Comparison of ENCODE assay signal across 13 cellular contexts in genomic region chr7:65475040-65475726, GRCh38.
A peak's percentile ranks its signal among the peaks of the same experiment; 100 is the strongest.
DNase-seq lines count a peak whose midpoint lies in the region; ATAC-seq and TF ChIP-seq lines count a peak whose summit lies in the region.
"Had no signal": no experiment of that assay in that cellular context is flagged by ENCODE, and none has a peak within 500 bp of the region (broad histone marks: within the 10 kb centered on the region; RNA-seq: fewer than 3 reads in every experiment).

No MANE protein-coding gene starts in this region.

- H3K4me3 ChIP-seq in BLaER1: peak overlapping the region; percentile 38
- H3K4me3 ChIP-seq in hepatocyte: no peak overlapping the region
- H3K4me3 ChIP-seq: lung had no signal

- CTCF ChIA-PET in activated CD8-positive, alpha-beta T cell treated with anti-CD3 and anti-CD28 coated beads, Interleukin-2, amount 10 ng/mL, durations not matched to agents 7 days and 5 days (lab: Charles Lee): no interaction called here

- H3K27ac ChIP-seq in BLaER1 (peak overlapping the region; percentile 79), hepatocyte (no peak overlapping the region)

- peaks cover 15% of the 10 kb centered on the region for H3K9me3 Mint-ChIP-seq in activated CD8-positive, alpha-beta T cell treated with anti-CD3 and anti-CD28 coated beads, Interleukin-2, amount 10 ng/mL, durations not matched to agents 7 days and 5 days (ENCODE audit: insufficient read depth)

- WGBS in hepatocyte (ENCODE audit: low lambda C conversion rate, missing lambda C conversion rate): 94% methylated on average over 4 of the region's 4 CpGs

- H3K9me3 ChIP-seq in BLaER1 (peaks cover 45% of the 10 kb centered on the region), hepatocyte (ENCODE audit: low read depth) (no peaks in the 10 kb centered on the region)

- H3K36me3 ChIP-seq in BLaER1: 0 out of 2 replicates have a peak, but pooled peaks cover 4% of the 10 kb centered on the region
- H3K36me3 ChIP-seq in hepatocyte (replicated peaks; ENCODE audit: insufficient read depth, low read depth): no peaks in the 10 kb centered on the region

- ATAC-seq in GM18517 (IDR thresholded peaks at IDR 0.05; ENCODE audit: unreplicated experiment) (peak; percentile 16), HG03060 (IDR thresholded peaks at IDR 0.05; ENCODE audit: low read depth, unreplicated experiment) (peak; percentile 19)
- peak; percentile 19 for ATAC-seq in activated CD8-positive, alpha-beta T cell treated with anti-CD3 and anti-CD28 coated beads, Interleukin-2, amount 10 ng/mL, durations not matched to agents 7 days and 5 days

- 0 out of 2 replicates have a peak overlapping the region, but pooled peaks have one; percentile 48 for H3K9ac ChIP-seq in BLaER1

- H3K4me1 Mint-ChIP-seq in activated CD8-positive, alpha-beta T cell treated with anti-CD3 and anti-CD28 coated beads, Interleukin-2, amount 10 ng/mL, durations not matched to agents 7 days and 5 days (ENCODE audit: low read depth): peaks cover 35% of the 10 kb centered on the region

- DNase-seq in activated CD8-positive, alpha-beta T cell treated with anti-CD3 and anti-CD28 coated beads, Interleukin-2, amount 10 ng/mL, durations not matched to agents 7 days and 5 days: no peak
- DNase-seq in kidney tubule cell (ENCODE audit: low spot score): no peak
- no peak for DNase-seq in hepatocyte (ENCODE audit: low spot score)
- DNase-seq in NCI-H2196 (lab: John Stamatoyannopoulos, UW; ENCODE audit: unreplicated experiment): no peak
- DNase-seq in activated CD4-positive, CD25-positive, alpha-beta regulatory T cell treated with anti-CD3 and anti-CD28 coated beads, Interleukin-2, amount 50 U/mL, for 72 hours: no peak
- DNase-seq: AML-193, H9, hypothalamus, NCI-H2171 treated with DMSO at 0.1 percent for 48 hours had no signal

- H3K27ac Mint-ChIP-seq in activated CD8-positive, alpha-beta T cell treated with anti-CD3 and anti-CD28 coated beads, Interleukin-2, amount 10 ng/mL, durations not matched to agents 7 days and 5 days: peak overlapping the region; percentile 86

- H3K9me2 ChIP-seq in hepatocyte (replicated peaks; ENCODE audit: insufficient read depth): no peaks in the 10 kb centered on the region

- no peak for TF ChIP-seq CTCF in hepatocyte (IDR thresholded peaks at IDR 0.05; ENCODE audit: poor library complexity)

- no peaks in the 10 kb centered on the region for H4K20me1 ChIP-seq in BLaER1
- no peaks in the 10 kb centered on the region for H4K20me1 ChIP-seq in hepatocyte (ENCODE audit: insufficient read depth, poor library complexity, severe bottlenecking)

- H3K36me3 Mint-ChIP-seq in activated CD8-positive, alpha-beta T cell treated with anti-CD3 and anti-CD28 coated beads, Interleukin-2, amount 10 ng/mL, durations not matched to agents 7 days and 5 days (ENCODE audit: low read depth): peaks cover 24% of the 10 kb centered on the region

- H3K4me2 ChIP-seq in BLaER1 (peak overlapping the region; percentile 85), hepatocyte (no peak overlapping the region)

- H3K27me3 Mint-ChIP-seq in activated CD8-positive, alpha-beta T cell treated with anti-CD3 and anti-CD28 coated beads, Interleukin-2, amount 10 ng/mL, durations not matched to agents 7 days and 5 days (ENCODE audit: low read depth): no peaks in the 10 kb centered on the region

- no peak overlapping the region for H3K4me3 Mint-ChIP-seq in activated CD8-positive, alpha-beta T cell treated with anti-CD3 and anti-CD28 coated beads, Interleukin-2, amount 10 ng/mL, durations not matched to agents 7 days and 5 days
- H3K4me3 Mint-ChIP-seq: H9 had no signal

- POLR2A ChIA-PET in activated CD8-positive, alpha-beta T cell treated with anti-CD3 and anti-CD28 coated beads, Interleukin-2, amount 10 ng/mL, durations not matched to agents 7 days and 5 days (lab: Charles Lee): interaction anchor here (0.6 to 1.7 kb wide), 2 partner anchors 29 to 101 kb away, joined by 3 to 11 read pairs; partner anchors contain the start of gene ZNF92

- no peaks in the 10 kb centered on the region for H3K27me3 ChIP-seq in BLaER1
- H3K27me3 ChIP-seq in hepatocyte: no peaks in the 10 kb centered on the region

- H3K79me2 ChIP-seq in hepatocyte: no peaks in the 10 kb centered on the region

- H2AFZ ChIP-seq in hepatocyte: no peak overlapping the region

- peaks cover 35% of the 10 kb centered on the region for H3K4me1 ChIP-seq in BLaER1
- H3K4me1 ChIP-seq in hepatocyte (ENCODE audit: insufficient read depth): no peaks in the 10 kb centered on the region
